Comparison of ENCODE assay signal across 8 cellular contexts in the genomic region with DNA sequence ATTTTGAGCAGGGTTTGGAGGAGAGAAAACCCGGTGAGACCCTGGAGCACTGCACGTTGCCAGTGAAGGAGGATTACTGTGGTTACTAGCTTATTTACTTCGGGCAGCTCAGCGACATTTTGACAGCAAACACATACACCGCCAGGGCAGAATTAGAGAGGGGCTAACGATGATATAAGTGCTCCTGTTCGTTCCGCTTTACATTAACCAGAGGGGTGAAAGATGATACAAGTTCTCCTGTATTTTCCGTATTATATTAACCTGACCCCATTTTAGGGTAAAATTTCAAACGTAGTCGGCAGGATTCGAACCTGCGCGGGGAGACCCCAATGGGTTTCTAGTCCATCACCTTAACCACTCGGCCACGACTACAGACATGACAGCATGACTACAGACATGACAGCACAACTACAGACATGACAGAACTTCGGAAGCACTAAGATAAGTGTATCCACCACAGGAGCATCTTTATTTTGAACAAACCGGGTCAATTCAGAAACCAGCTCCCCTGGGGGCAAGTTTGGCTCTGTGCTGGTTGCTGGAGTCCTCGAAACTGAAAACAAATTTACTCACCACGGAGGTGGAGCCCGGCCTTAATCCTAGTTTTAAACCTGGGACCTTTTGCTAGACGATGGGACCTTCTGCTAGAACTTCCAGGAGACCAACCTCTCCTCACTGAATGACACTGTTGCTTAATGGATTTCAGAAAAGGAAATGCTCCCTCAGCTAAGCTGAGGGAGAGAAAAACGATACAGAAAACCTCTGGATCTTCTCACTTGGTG.
DNase-seq lines count a peak whose midpoint lies in the region; ATAC-seq and TF ChIP-seq lines count a peak whose summit lies in the region.

No MANE protein-coding gene starts in this region.

- TF ChIP-seq CTCF in DOHH2 (IDR thresholded peaks at IDR 0.05; ENCODE audit: low read depth, low read length, poor library complexity, severe bottlenecking) (no peak), cardiac fibroblast (IDR thresholded peaks at IDR 0.05; ENCODE audit: low read depth, low read length) (no peak), upper lobe of left lung (IDR thresholded peaks at IDR 0.05) (no peak)

- no peaks in the 10 kb centered on the region for H3K36me3 ChIP-seq in DOHH2 (ENCODE audit: control insufficient read depth, low read length)
- H3K36me3 ChIP-seq in upper lobe of left lung = no peaks in the 10 kb centered on the region

- peaks cover 10% of the 10 kb centered on the region for H3K4me1 ChIP-seq in DOHH2 (ENCODE audit: control insufficient read depth, low read length)
- peaks cover 0 to 5% (median 0%) of the 10 kb centered on the region in 4 donors for H3K4me1 ChIP-seq in upper lobe of left lung

- H3K4me3 ChIP-seq in DOHH2 (ENCODE audit: low read length) (peak overlapping the region; percentile 62), cardiac fibroblast (replicated peaks in 1 of 2; ENCODE audit: low read depth in 2 of 2, low read length in 2 of 2) (no peak overlapping the region), upper lobe of left lung (no peak overlapping the region)

- no peaks in the 10 kb centered on the region for H3K9me3 ChIP-seq in DOHH2 (ENCODE audit: control insufficient read depth, insufficient read depth, low read length)
- H3K9me3 ChIP-seq in upper lobe of left lung = peaks cover 0 to 2% (median 0%) of the 10 kb centered on the region in 4 donors

- no peaks in the 10 kb centered on the region for H3K9me2 ChIP-seq in DOHH2 (replicated peaks; ENCODE audit: control insufficient read depth, low read length)

- no peaks in the 10 kb centered on the region for H3K79me2 ChIP-seq in DOHH2 (ENCODE audit: control insufficient read depth, low read length)

- H4K20me1 ChIP-seq in DOHH2 (ENCODE audit: control insufficient read depth, insufficient read depth, low read depth, low read length) = no peaks in the 10 kb centered on the region

- TF ChIP-seq EP300 in upper lobe of left lung (IDR thresholded peaks at IDR 0.05) = no peak

- no peak for TF ChIP-seq POLR2A in upper lobe of left lung (IDR thresholded peaks at IDR 0.05)

- H3K27me3 ChIP-seq in DOHH2 (ENCODE audit: control insufficient read depth, low read length) (peaks cover 17% of the 10 kb centered on the region), upper lobe of left lung (peaks cover 0 to 29% (median 8%) of the 10 kb centered on the region in 4 donors)

- no peak overlapping the region for H3K27ac ChIP-seq in DOHH2 (ENCODE audit: low read depth, low read length)
- H3K27ac ChIP-seq in upper lobe of left lung = no peak overlapping the region

- WGBS in upper lobe of left lung, 2 donors = 6 to 13% methylated on average over 21 to 23 of the region's 23 CpGs

- DNase-seq in H4 (ENCODE audit: low spot score) (peak; percentile 79), NCI-H82 (lab: John Stamatoyannopoulos, UW) (peak; percentile 83), cardiac fibroblast (ENCODE audit: low read depth in 2 of 2) (peak; percentile 20 to 84), upper lobe of left lung (no peak)
- peak; percentile 24 to 69 for DNase-seq in stimulated activated CD4-positive, alpha-beta T cell treated with anti-CD3 and anti-CD28 coated beads, Interleukin-2, amount 100 ng/mL, for 24 hours

- H3K4me2 ChIP-seq in DOHH2 (ENCODE audit: low read length) = peak overlapping the region; percentile 66

- ATAC-seq in upper lobe of left lung (ENCODE audit: low FRiP score in 2 of 2) (no peak), GM18873 (IDR thresholded peaks at IDR 0.05; ENCODE audit: low FRiP score, unreplicated experiment) (no peak), HG02623 (IDR thresholded peaks at IDR 0.05; ENCODE audit: unreplicated experiment) (no peak)

- no peaks in the 10 kb centered on the region for H3F3A ChIP-seq in DOHH2 (ENCODE audit: control insufficient read depth, insufficient read depth)

Comparison
In these comparisons a context has a peak if more than half of its experiments do, and no peak if none do; other contexts are left out.
1. DNase-seq: peak in H4 (single experiment), NCI-H82 (single experiment), cardiac fibroblast (2 of 2) and stimulated activated CD4-positive, alpha-beta T cell treated with anti-CD3 and anti-CD28 coated beads, Interleukin-2, amount 100 ng/mL, for 24 hours (2 of 2); none in upper lobe of left lung (0 of 2).